In genomic region chr10:124644771-124645170, GRCh38 we compare ENCODE assay signal across 17 cellular contexts.
DNase-seq lines count a peak whose midpoint lies in the region; ATAC-seq and TF ChIP-seq lines count a peak whose summit lies in the region.
"Had no signal": no experiment of that assay in that cellular context is flagged by ENCODE, and none has a peak within 500 bp of the region (broad histone marks: within the 10 kb centered on the region; RNA-seq: fewer than 3 reads in every experiment).

No MANE protein-coding gene starts in this region.

- peak overlapping the region; percentile 99 for H3K27ac Mint-ChIP-seq in stimulated activated memory B cell treated with anti-CD40 and anti-IgM and Interleukin-4, amounts not matched to agents 10 μg/mL and 1 μg/mL and 100 μg/mL, for 72 hours
- H3K27ac Mint-ChIP-seq in Caco-2 (ENCODE audit: unreplicated experiment), result no peak overlapping the region
- H3K27ac Mint-ChIP-seq: activated naive CD8-positive, alpha-beta T cell treated with anti-CD3 and anti-CD28 coated beads, Interleukin-2, amount 10 ng/mL, durations not matched to agents 7 days and 5 days had no signal

- H4K20me1 ChIP-seq in OCI-LY7 (ENCODE audit: insufficient read depth, low read length), result no peaks in the 10 kb centered on the region

- CTCF ChIA-PET in GM10248 (lab: Yijun Ruan, JAX) (no interaction called here), OCI-LY7 (lab: Charles Lee; ENCODE audit: unreplicated experiment) (no interaction called here), Caco-2 (lab: Charles Lee) (interaction anchor here (0.5 kb wide), 1 partner anchor 30 kb away, joined by 7 read pairs; no protein-coding TSS in a partner anchor)

- H3K4me1 Mint-ChIP-seq in stimulated activated memory B cell treated with anti-CD40 and anti-IgM and Interleukin-4, amounts not matched to agents 10 μg/mL and 1 μg/mL and 100 μg/mL, for 72 hours, result peaks cover 99% of the 10 kb centered on the region
- no peaks in the 10 kb centered on the region for H3K4me1 Mint-ChIP-seq in Caco-2 (ENCODE audit: low read depth, unreplicated experiment)

- no peak overlapping the region for H3K4me3 Mint-ChIP-seq in stimulated activated memory B cell treated with anti-CD40 and anti-IgM and Interleukin-4, amounts not matched to agents 10 μg/mL and 1 μg/mL and 100 μg/mL, for 72 hours
- no peak overlapping the region for H3K4me3 Mint-ChIP-seq in Caco-2 (ENCODE audit: unreplicated experiment)
- H3K4me3 Mint-ChIP-seq: activated naive CD8-positive, alpha-beta T cell treated with anti-CD3 and anti-CD28 coated beads, Interleukin-2, amount 10 ng/mL, durations not matched to agents 7 days and 5 days had no signal

- H3K27ac ChIP-seq in OCI-LY7 (ENCODE audit: low read depth, low read length, poor library complexity, severe bottlenecking) (no peak overlapping the region), esophagus squamous epithelium (peak overlapping the region in 3 of 4 donors; percentile 8 to 90 (median 14))
- H3K27ac ChIP-seq: cardiac muscle cell had no signal

- H3K4me2 ChIP-seq in OCI-LY7 (ENCODE audit: low read length), result no peak overlapping the region

- no peak for TF ChIP-seq POLR2A in esophagus squamous epithelium (IDR thresholded peaks at IDR 0.05)

- no peak for DNase-seq in GM10248 (ENCODE audit: extremely low spot score)
- peak; percentile 36 for DNase-seq in OCI-LY7 (ENCODE audit: low spot score)
- no peak for DNase-seq in esophagus squamous epithelium (lab: John Stamatoyannopoulos, UW)
- DNase-seq in Caco-2, result no peak
- DNase-seq in T-helper 9 cell, result no peak
- no peak for DNase-seq in COLO829 (ENCODE audit: low spot score)
- DNase-seq: activated CD4-positive, alpha-beta T cell treated with anti-CD3 and anti-CD28 coated beads for 1 hour; activated naive CD8-positive, alpha-beta T cell treated with anti-CD3 and anti-CD28 coated beads, Interleukin-2, amount 10 ng/mL, durations not matched to agents 7 days and 5 days; activated T-cell treated with anti-CD3 and anti-CD28 coated beads for 4 hours; gastrocnemius medialis; MG63; NCI-H2029 treated with DMSO at 0.1 percent for 48 hours; NCI-H526; stimulated activated naive CD4-positive, alpha-beta T cell treated with Interleukin-2 at 50 U/mL for 16 hours had no signal

- TF ChIP-seq CTCF in GM10248 (IDR thresholded peaks at IDR 0.05; ENCODE audit: control extremely low read depth, extremely low read depth, low read depth, missing control alignments) (peak; percentile 22), OCI-LY7 (conservative IDR thresholded peaks at IDR 0.05; ENCODE audit: low read length) (peak; percentile 47), esophagus squamous epithelium (IDR thresholded peaks at IDR 0.05) (no peak), Caco-2 (IDR thresholded peaks at IDR 0.05; ENCODE audit: insufficient read depth in 1 of 2, low read depth in 1 of 2, low read length in 1 of 2, severe bottlenecking in 1 of 2, unreplicated experiment in 1 of 2) (no peak)

- no peak overlapping the region for H3K4me3 ChIP-seq in OCI-LY7 (ENCODE audit: low read depth, low read length, poor library complexity, severe bottlenecking)
- no peak overlapping the region for H3K4me3 ChIP-seq in esophagus squamous epithelium
- no peak overlapping the region for H3K4me3 ChIP-seq in Caco-2 (ENCODE audit: low read depth, low read length)
- H3K4me3 ChIP-seq: cardiac muscle cell, gastrocnemius medialis, MG63, skin epidermis had no signal

- no peaks in the 10 kb centered on the region for H3K9me3 Mint-ChIP-seq in stimulated activated memory B cell treated with anti-CD40 and anti-IgM and Interleukin-4, amounts not matched to agents 10 μg/mL and 1 μg/mL and 100 μg/mL, for 72 hours
- H3K9me3 Mint-ChIP-seq in Caco-2 (ENCODE audit: unreplicated experiment), result no peaks in the 10 kb centered on the region
- H3K9me3 Mint-ChIP-seq: activated naive CD8-positive, alpha-beta T cell treated with anti-CD3 and anti-CD28 coated beads, Interleukin-2, amount 10 ng/mL, durations not matched to agents 7 days and 5 days had no signal

- WGBS in esophagus squamous epithelium, 2 donors, result 85 to 86% methylated on average over 4 to 7 of the region's 8 CpGs

- no peaks in the 10 kb centered on the region for H3K27me3 Mint-ChIP-seq in stimulated activated memory B cell treated with anti-CD40 and anti-IgM and Interleukin-4, amounts not matched to agents 10 μg/mL and 1 μg/mL and 100 μg/mL, for 72 hours
- H3K27me3 Mint-ChIP-seq in Caco-2 (ENCODE audit: insufficient read depth, unreplicated experiment), result no peaks in the 10 kb centered on the region
- H3K27me3 Mint-ChIP-seq: activated naive CD8-positive, alpha-beta T cell treated with anti-CD3 and anti-CD28 coated beads, Interleukin-2, amount 10 ng/mL, durations not matched to agents 7 days and 5 days had no signal

- ATAC-seq in stimulated activated memory B cell treated with anti-CD40 and anti-IgM and Interleukin-4, amounts not matched to agents 10 μg/mL and 1 μg/mL and 100 μg/mL, for 72 hours, result no peak
- ATAC-seq: gastrocnemius medialis had no signal

- H3K4me1 ChIP-seq in OCI-LY7 (ENCODE audit: insufficient read depth, low read length, poor library complexity, severe bottlenecking) (peaks cover 32% of the 10 kb centered on the region), esophagus squamous epithelium (peaks cover 81 to 100% (median 90%) of the 10 kb centered on the region in 3 donors), Caco-2 (no peaks in the 10 kb centered on the region)

- H3K9me3 ChIP-seq in OCI-LY7 (ENCODE audit: low read length) (no peaks in the 10 kb centered on the region), esophagus squamous epithelium (no peaks in the 10 kb centered on the region), Caco-2 (no peaks in the 10 kb centered on the region)
- H3K9me3 ChIP-seq: gastrocnemius medialis, MG63 had no signal

- H3K36me3 ChIP-seq in OCI-LY7 (ENCODE audit: insufficient read depth, low read length) (peaks cover 45% of the 10 kb centered on the region; the same call in 1 of the 2 replicates), esophagus squamous epithelium (peaks cover 0 to 7% (median 0%) of the 10 kb centered on the region in 3 donors), Caco-2 (ENCODE audit: control insufficient read depth, insufficient read depth, low read length) (no peaks in the 10 kb centered on the region)
- H3K36me3 ChIP-seq: cardiac muscle cell, gastrocnemius medialis, MG63 had no signal

- POLR2A ChIA-PET in GM10248 (lab: Yijun Ruan, JAX), result no interaction called here
- POLR2A ChIA-PET in OCI-LY7 (lab: Charles Lee), result no interaction called here
- POLR2A ChIA-PET in Caco-2 (lab: Charles Lee), result no interaction called here

- H2AFZ ChIP-seq in OCI-LY7 (ENCODE audit: low read length), result no peak overlapping the region

- intact Hi-C loops in OCI-LY7 (cut with micrococcal nuclease; ENCODE audit: unreplicated experiment), result loop anchor here (5.0 kb wide), 1 partner anchor 98 kb away; the partner anchor contains the start of gene FAM53B
- intact Hi-C loops in esophagus squamous epithelium (cut with DNase I), result no loop called here
- intact Hi-C loops in Caco-2 (cut with micrococcal nuclease; ENCODE audit: unreplicated experiment), result no loop called here

- H3K79me2 ChIP-seq in OCI-LY7 (ENCODE audit: insufficient read depth, low read depth, low read length), result peaks cover 25% of the 10 kb centered on the region; the same call in 1 of the 2 replicates

- H3K36me3 Mint-ChIP-seq in stimulated activated memory B cell treated with anti-CD40 and anti-IgM and Interleukin-4, amounts not matched to agents 10 μg/mL and 1 μg/mL and 100 μg/mL, for 72 hours, result peaks cover 30% of the 10 kb centered on the region
- H3K36me3 Mint-ChIP-seq in Caco-2 (ENCODE audit: insufficient read depth, unreplicated experiment), result no peaks in the 10 kb centered on the region
- H3K36me3 Mint-ChIP-seq: activated naive CD8-positive, alpha-beta T cell treated with anti-CD3 and anti-CD28 coated beads, Interleukin-2, amount 10 ng/mL, durations not matched to agents 7 days and 5 days had no signal

- no peaks in the 10 kb centered on the region for H3K9me2 ChIP-seq in OCI-LY7 (ENCODE audit: insufficient read depth, low read length)

- BruUV-seq in OCI-LY7 (replicated peaks; lab: Mats Ljungman, UMichigan) (no TSS peak), Caco-2 (replicated peaks; lab: Mats Ljungman, UMichigan) (no TSS peak)

- H3K27me3 ChIP-seq in esophagus squamous epithelium (no peaks in the 10 kb centered on the region), Caco-2 (replicated peaks; ENCODE audit: control insufficient read depth, insufficient read depth, low read length) (no peaks in the 10 kb centered on the region)
- H3K27me3 ChIP-seq: cardiac muscle cell, gastrocnemius medialis, MG63 had no signal

Comparison
In these comparisons a context has a peak if more than half of its experiments do, and no peak if none do; other contexts are left out.
1. CTCF ChIP-seq: peak in GM10248 (single experiment) and OCI-LY7 (single experiment); none in esophagus squamous epithelium (0 of 6) and Caco-2 (0 of 2).